ENCODE assay signal across 30 cellular contexts in genomic region chr2:56182420-56182819, GRCh38. TPM values are rescaled to one million over a fixed set of nuclear protein-coding genes. Genes with fewer than 3 reads are reported as not detected.
DNase-seq lines count a peak whose midpoint lies in the region; ATAC-seq and TF ChIP-seq lines count a peak whose summit lies in the region.
"Had no signal": no experiment of that assay in that cellular context is flagged by ENCODE, and none has a peak within 500 bp of the region (broad histone marks: within the 10 kb centered on the region; RNA-seq: fewer than 3 reads in every experiment).

No MANE protein-coding gene starts in this region.

- no peak for ATAC-seq in natural killer cell
- ATAC-seq in natural killer cell treated with Interleukin-12 subunit alpha and Interleukin-12 subunit beta and Interleukin-15 and Interleukin-18, amount 100 ng/mL, for 72 hours = no peak
- no peak for ATAC-seq in stimulated activated naive B cell treated with anti-CD40 and anti-IgM and Interleukin-4, amounts not matched to agents 10 μg/mL and 1 μg/mL and 100 μg/mL, for 72 hours (replicated peaks)
- ATAC-seq: activated naive CD4-positive, alpha-beta T cell treated with anti-CD3 and anti-CD28 coated beads, Interleukin-2, amount 50 U/mL, for 72 hours; left lung had no signal

- DNase-seq in natural killer cell (no peak), endothelial cell (ENCODE audit: low spot score) (no peak), NCI-H2081 treated with DMSO at 0.1 percent for 48 hours (lab: John Stamatoyannopoulos, UW) (no peak)
- no peak for DNase-seq in natural killer cell treated with Interleukin-12 subunit alpha and Interleukin-12 subunit beta and Interleukin-15 and Interleukin-18, amount 100 ng/mL, for 72 hours (ENCODE audit: low spot score)
- DNase-seq in stimulated activated naive B cell treated with anti-CD40 and anti-IgM and Interleukin-4, amounts not matched to agents 10 μg/mL and 1 μg/mL and 100 μg/mL, for 72 hours = no peak
- DNase-seq in activated naive CD8-positive, alpha-beta T cell treated with anti-CD3 and anti-CD28 coated beads for 36 hours = no peak
- DNase-seq in effector memory CD4-positive, alpha-beta T cell = no peak
- DNase-seq: 8988T; activated CD4-positive, alpha-beta T cell treated with anti-CD3 and anti-CD28 coated beads for 4 hours; CD4-positive, CD25-positive, alpha-beta regulatory T cell; HCEC 1CT; hypothalamus; Karpas-422; left lung; mesenchymal stem cell; NCI-H1436; NCI-H345; NCI-H748 treated with DMSO at 0.1 percent for 48 hours; Peyer's patch; SIG-M5; stimulated activated CD4-positive, alpha-beta T cell treated with anti-CD3 and anti-CD28 coated beads, Interleukin-15, amount 100 ng/mL, for 24 hours; stimulated activated CD4-positive, alpha-beta T cell treated with anti-CD3 and anti-CD28 coated beads, Interleukin-4, amount 100 ng/mL, for 4 hours; SW 1271; T-helper 9 cell; trophoblast cell had no signal

- H3K4me1 Mint-ChIP-seq in natural killer cell (peaks cover 0 to 8% of the 10 kb centered on the region in 2 donors), endothelial cell (ENCODE audit: unreplicated experiment) (peaks cover 31% of the 10 kb centered on the region), nephron (peaks cover 36% of the 10 kb centered on the region)
- peaks cover 0 to 4% of the 10 kb centered on the region in 2 donors for H3K4me1 Mint-ChIP-seq in natural killer cell treated with Interleukin-12 subunit alpha and Interleukin-12 subunit beta and Interleukin-15 and Interleukin-18, amount 100 ng/mL, for 72 hours (ENCODE audit: low read depth in 2 of 2)
- peaks cover 12 to 15% of the 10 kb centered on the region in 2 donors for H3K4me1 Mint-ChIP-seq in stimulated activated naive B cell treated with anti-CD40 and anti-IgM and Interleukin-4, amounts not matched to agents 10 μg/mL and 1 μg/mL and 100 μg/mL, for 72 hours
- H3K4me1 Mint-ChIP-seq in activated naive CD8-positive, alpha-beta T cell treated with anti-CD3 and anti-CD28 coated beads for 36 hours = no peaks in the 10 kb centered on the region

- H3K9me3 Mint-ChIP-seq in natural killer cell = no peaks in the 10 kb centered on the region
- H3K9me3 Mint-ChIP-seq in natural killer cell treated with Interleukin-12 subunit alpha and Interleukin-12 subunit beta and Interleukin-15 and Interleukin-18, amount 100 ng/mL, for 72 hours = no peaks in the 10 kb centered on the region
- H3K9me3 Mint-ChIP-seq in endothelial cell (ENCODE audit: unreplicated experiment) = no peaks in the 10 kb centered on the region
- H3K9me3 Mint-ChIP-seq in nephron = no peaks in the 10 kb centered on the region
- no peaks in the 10 kb centered on the region for H3K9me3 Mint-ChIP-seq in stimulated activated naive B cell treated with anti-CD40 and anti-IgM and Interleukin-4, amounts not matched to agents 10 μg/mL and 1 μg/mL and 100 μg/mL, for 72 hours
- no peaks in the 10 kb centered on the region for H3K9me3 Mint-ChIP-seq in activated naive CD8-positive, alpha-beta T cell treated with anti-CD3 and anti-CD28 coated beads for 36 hours
- H3K9me3 Mint-ChIP-seq: activated naive CD4-positive, alpha-beta T cell treated with anti-CD3 and anti-CD28 coated beads, Interleukin-2, amount 50 U/mL, for 72 hours; activated T-helper 2 cell treated with anti-CD3 and anti-CD28 coated beads, Interferon-gamma antibody, Interleukin-2, Interleukin-4, amounts not matched to agents 10 μg/mL and 5 μg/mL and 100 μg/mL, durations not matched to agents 14 hours and 24 hours and 36 hours had no signal

- peaks cover 28 to 45% of the 10 kb centered on the region in 2 donors for H3K27me3 Mint-ChIP-seq in natural killer cell (ENCODE audit: low read depth in 2 of 2)
- H3K27me3 Mint-ChIP-seq in natural killer cell treated with Interleukin-12 subunit alpha and Interleukin-12 subunit beta and Interleukin-15 and Interleukin-18, amount 100 ng/mL, for 72 hours = peaks cover 35 to 42% of the 10 kb centered on the region in 2 donors
- H3K27me3 Mint-ChIP-seq in endothelial cell (ENCODE audit: unreplicated experiment) = peaks cover 33% of the 10 kb centered on the region
- H3K27me3 Mint-ChIP-seq in nephron (ENCODE audit: low read depth) = peaks cover 53% of the 10 kb centered on the region
- peaks cover 44 to 62% of the 10 kb centered on the region in 2 donors for H3K27me3 Mint-ChIP-seq in stimulated activated naive B cell treated with anti-CD40 and anti-IgM and Interleukin-4, amounts not matched to agents 10 μg/mL and 1 μg/mL and 100 μg/mL, for 72 hours
- peaks cover 78% of the 10 kb centered on the region for H3K27me3 Mint-ChIP-seq in activated naive CD8-positive, alpha-beta T cell treated with anti-CD3 and anti-CD28 coated beads for 36 hours

- H3K36me3 ChIP-seq in effector memory CD4-positive, alpha-beta T cell (ENCODE audit: control insufficient read depth, insufficient read depth, low read length) = no peaks in the 10 kb centered on the region
- H3K36me3 ChIP-seq: left lung, Peyer's patch had no signal

- intact Hi-C loops in natural killer cell (cut with micrococcal nuclease) = no loop called here

- H3K27ac Mint-ChIP-seq in natural killer cell (no peak overlapping the region), endothelial cell (ENCODE audit: unreplicated experiment) (no peak overlapping the region), nephron (no peak overlapping the region)
- no peak overlapping the region for H3K27ac Mint-ChIP-seq in natural killer cell treated with Interleukin-12 subunit alpha and Interleukin-12 subunit beta and Interleukin-15 and Interleukin-18, amount 100 ng/mL, for 72 hours
- H3K27ac Mint-ChIP-seq in stimulated activated naive B cell treated with anti-CD40 and anti-IgM and Interleukin-4, amounts not matched to agents 10 μg/mL and 1 μg/mL and 100 μg/mL, for 72 hours = no peak overlapping the region
- no peak overlapping the region for H3K27ac Mint-ChIP-seq in activated naive CD8-positive, alpha-beta T cell treated with anti-CD3 and anti-CD28 coated beads for 36 hours
- H3K27ac Mint-ChIP-seq: activated naive CD4-positive, alpha-beta T cell treated with anti-CD3 and anti-CD28 coated beads, Interleukin-2, amount 50 U/mL, for 72 hours; activated T-helper 2 cell treated with anti-CD3 and anti-CD28 coated beads, Interferon-gamma antibody, Interleukin-2, Interleukin-4, amounts not matched to agents 10 μg/mL and 5 μg/mL and 100 μg/mL, durations not matched to agents 14 hours and 24 hours and 36 hours had no signal

- H3K27ac ChIP-seq in effector memory CD4-positive, alpha-beta T cell (ENCODE audit: insufficient read depth, low read length, poor library complexity, severe bottlenecking) = no peak overlapping the region
- H3K27ac ChIP-seq: left lung, Peyer's patch, VCaP had no signal

- H3K4me3 ChIP-seq in effector memory CD4-positive, alpha-beta T cell (ENCODE audit: insufficient read depth, low read depth, low read length, poor library complexity, severe bottlenecking) = no peak overlapping the region
- H3K4me3 ChIP-seq: left lung, Peyer's patch had no signal

- peaks cover 10% of the 10 kb centered on the region for H3K4me1 ChIP-seq in effector memory CD4-positive, alpha-beta T cell (ENCODE audit: control insufficient read depth, insufficient read depth, low read length, poor library complexity, severe bottlenecking)

- TF ChIP-seq CTCF in natural killer cell (IDR thresholded peaks at IDR 0.05) = no peak
- no peak for TF ChIP-seq CTCF in endothelial cell (IDR thresholded peaks at IDR 0.05; ENCODE audit: unreplicated experiment)
- no peak for TF ChIP-seq CTCF in nephron (IDR thresholded peaks at IDR 0.05; ENCODE audit: unreplicated experiment in 3 of 3)

- H3K9me3 ChIP-seq in effector memory CD4-positive, alpha-beta T cell (ENCODE audit: control insufficient read depth, low read length) = no peaks in the 10 kb centered on the region
- H3K9me3 ChIP-seq: left lung, Peyer's patch had no signal

- H3K4me3 Mint-ChIP-seq in natural killer cell (peak overlapping the region; percentile 25), endothelial cell (ENCODE audit: unreplicated experiment) (peak overlapping the region; percentile 89), nephron (peak overlapping the region; percentile 72 to 82 (median 79))
- H3K4me3 Mint-ChIP-seq in natural killer cell treated with Interleukin-12 subunit alpha and Interleukin-12 subunit beta and Interleukin-15 and Interleukin-18, amount 100 ng/mL, for 72 hours = no peak overlapping the region
- H3K4me3 Mint-ChIP-seq in stimulated activated naive B cell treated with anti-CD40 and anti-IgM and Interleukin-4, amounts not matched to agents 10 μg/mL and 1 μg/mL and 100 μg/mL, for 72 hours = no peak overlapping the region
- H3K4me3 Mint-ChIP-seq in activated naive CD8-positive, alpha-beta T cell treated with anti-CD3 and anti-CD28 coated beads for 36 hours = no peak overlapping the region

- H3K36me3 Mint-ChIP-seq in natural killer cell = peaks cover 8% of the 10 kb centered on the region
- H3K36me3 Mint-ChIP-seq in natural killer cell treated with Interleukin-12 subunit alpha and Interleukin-12 subunit beta and Interleukin-15 and Interleukin-18, amount 100 ng/mL, for 72 hours = no peaks in the 10 kb centered on the region
- peaks cover 28% of the 10 kb centered on the region for H3K36me3 Mint-ChIP-seq in endothelial cell (ENCODE audit: low read depth, unreplicated experiment)
- no peaks in the 10 kb centered on the region for H3K36me3 Mint-ChIP-seq in nephron (ENCODE audit: low read depth)
- no peaks in the 10 kb centered on the region for H3K36me3 Mint-ChIP-seq in stimulated activated naive B cell treated with anti-CD40 and anti-IgM and Interleukin-4, amounts not matched to agents 10 μg/mL and 1 μg/mL and 100 μg/mL, for 72 hours
- H3K36me3 Mint-ChIP-seq in activated naive CD8-positive, alpha-beta T cell treated with anti-CD3 and anti-CD28 coated beads for 36 hours = no peaks in the 10 kb centered on the region
- H3K36me3 Mint-ChIP-seq: CD4-positive, CD25-positive, alpha-beta regulatory T cell had no signal

- H3K27me3 ChIP-seq in effector memory CD4-positive, alpha-beta T cell (replicated peaks; ENCODE audit: control insufficient read depth, insufficient read depth, low read length, poor library complexity, severe bottlenecking) = peaks cover 27% of the 10 kb centered on the region

RNA-seq across cellular contexts. Expression of gene CCDC85A, which starts 1.4 kb away (rescaled TPM):
- not detected for total RNA-seq in natural killer cell
- not detected for total RNA-seq in natural killer cell treated with Interleukin-12 subunit alpha and Interleukin-12 subunit beta and Interleukin-15 and Interleukin-18, amount 100 ng/mL, for 72 hours
- total RNA-seq in endothelial cell (ENCODE audit: unreplicated experiment) = 16.4 TPM
- not detected for total RNA-seq in activated naive CD8-positive, alpha-beta T cell treated with anti-CD3 and anti-CD28 coated beads for 36 hours
- total RNA-seq: activated naive CD4-positive, alpha-beta T cell treated with anti-CD3 and anti-CD28 coated beads, Interleukin-2, amount 50 U/mL, for 72 hours; activated T-helper 2 cell treated with anti-CD3 and anti-CD28 coated beads, Interferon-gamma antibody, Interleukin-2, Interleukin-4, amounts not matched to agents 10 μg/mL and 5 μg/mL and 100 μg/mL, durations not matched to agents 14 hours and 24 hours and 36 hours; bronchial epithelial cell; CD4-positive, CD25-positive, alpha-beta regulatory T cell had no signal

Comparison
In these comparisons a context has a peak if more than half of its experiments do, and no peak if none do; other contexts are left out.
1. H3K4me3 Mint-ChIP-seq: peak in natural killer cell (single experiment), endothelial cell (single experiment) and nephron (3 of 3); none in natural killer cell treated with Interleukin-12 subunit alpha and Interleukin-12 subunit beta and Interleukin-15 and Interleukin-18, amount 100 ng/mL, for 72 hours (single experiment), stimulated activated naive B cell treated with anti-CD40 and anti-IgM and Interleukin-4, amounts not matched to agents 10 μg/mL and 1 μg/mL and 100 μg/mL, for 72 hours (0 of 2) and activated naive CD8-positive, alpha-beta T cell treated with anti-CD3 and anti-CD28 coated beads for 36 hours (single experiment).
2. RNA of gene CCDC85A, which starts 1.4 kb away (total RNA-seq): 16.4 TPM in endothelial cell (single experiment); not detected in natural killer cell, not detected in natural killer cell treated with Interleukin-12 subunit alpha and Interleukin-12 subunit beta and Interleukin-15 and Interleukin-18, amount 100 ng/mL, for 72 hours and not detected in activated naive CD8-positive, alpha-beta T cell treated with anti-CD3 and anti-CD28 coated beads for 36 hours; every median in the first group is over 10 times any median in the second.